ENCODE assay signal across 22 cellular contexts in the genomic region with DNA sequence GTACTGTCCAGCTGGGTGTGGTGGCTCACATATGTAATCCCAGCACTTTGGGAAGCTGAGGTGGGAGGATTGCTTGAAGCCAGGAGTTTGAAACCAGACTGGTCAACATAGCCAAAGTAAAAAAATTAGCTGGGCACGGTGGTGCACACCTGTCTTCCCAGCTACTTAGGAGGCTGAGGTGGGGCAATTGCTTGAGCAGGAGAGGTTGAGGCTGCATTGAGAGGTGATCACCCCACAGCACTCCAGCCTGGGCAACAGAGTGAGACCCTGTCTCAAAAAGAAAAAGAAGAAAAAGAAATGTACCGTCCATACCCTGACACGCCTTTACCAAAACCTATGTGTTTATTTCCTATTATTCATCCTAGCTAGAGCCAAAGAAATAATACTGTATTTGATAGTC. TPM values are rescaled to one million over a fixed set of nuclear protein-coding genes. Genes with fewer than 3 reads are reported as not detected.
DNase-seq lines count a peak whose midpoint lies in the region; ATAC-seq, FAIRE-seq and TF ChIP-seq lines count a peak whose summit lies in the region.
"Had no signal": no experiment of that assay in that cellular context is flagged by ENCODE, and none has a peak within 500 bp of the region (broad histone marks: within the 10 kb centered on the region; RNA-seq: fewer than 3 reads in every experiment).

No MANE protein-coding gene starts in this region.

- H4K20me1 ChIP-seq in hepatocyte (ENCODE audit: insufficient read depth, poor library complexity, severe bottlenecking): no peaks in the 10 kb centered on the region

- TF ChIP-seq POLR2A in A549 (IDR thresholded peaks at IDR 0.05; ENCODE audit: low read length): no peak
- TF ChIP-seq POLR2A in transverse colon (IDR thresholded peaks at IDR 0.05): no peak

- DNase-seq in A549 (ENCODE audit: low read depth in 1 of 2, low spot score in 1 of 2) (no peak), D721Med (ENCODE audit: insufficient read length, low spot score) (no peak), hepatocyte (ENCODE audit: low spot score) (no peak), transverse colon (no peak), NCI-H1092 (lab: John Stamatoyannopoulos, UW) (no peak)
- DNase-seq in activated CD8-positive, alpha-beta memory T cell treated with anti-CD3 and anti-CD28 coated beads, Interleukin-2, amount 50 U/mL, for 48 hours: no peak
- DNase-seq: ACHN; BE2C; C1 segment of cervical spinal cord; CD4-positive, CD25-positive, alpha-beta regulatory T cell; CD8-positive, alpha-beta memory T cell; H9; IMR-90 had no signal

- H3K9me3 ChIP-seq in A549: peaks cover 24% of the 10 kb centered on the region
- H3K9me3 ChIP-seq in hepatocyte (ENCODE audit: low read depth): no peaks in the 10 kb centered on the region
- peaks cover 12 to 15% of the 10 kb centered on the region in 2 donors for H3K9me3 ChIP-seq in transverse colon
- H3K9me3 ChIP-seq: BE2C had no signal

- in situ Hi-C loops in transverse colon (cut with MboI; ENCODE audit: low pct_ligation_motif_present in 1 of 4, low pct_unique_long_range_greater_than_20kb in 1 of 4, low sequenced_read_pairs in 3 of 4): no loop called here

- ATAC-seq in A549: no peak
- no peak for ATAC-seq in HG03175 (IDR thresholded peaks at IDR 0.05; ENCODE audit: unreplicated experiment)
- ATAC-seq: K562 had no signal

- no peaks in the 10 kb centered on the region for H3K36me3 ChIP-seq in hepatocyte (replicated peaks; ENCODE audit: insufficient read depth, low read depth)
- H3K36me3 ChIP-seq in transverse colon: no peaks in the 10 kb centered on the region
- H3K36me3 ChIP-seq: BE2C had no signal

- no peaks in the 10 kb centered on the region for H3K27me3 ChIP-seq in hepatocyte
- no peaks in the 10 kb centered on the region for H3K27me3 ChIP-seq in transverse colon
- H3K27me3 ChIP-seq: BE2C had no signal

- CTCF ChIA-PET in A549 (lab: Yijun Ruan, JAX): interaction anchor here (0.7 to 1.4 kb wide), 3 partner anchors 8 to 162 kb away, joined by 3 to 4 read pairs (median 3); no protein-coding TSS in a partner anchor

- 87% methylated on average over 3 of the region's 3 CpGs for WGBS in A549 (ENCODE audit: missing lambda C conversion rate)
- 80% methylated on average over 3 of the region's 3 CpGs for WGBS in hepatocyte (ENCODE audit: low lambda C conversion rate, missing lambda C conversion rate)
- WGBS in transverse colon (ENCODE audit: low coverage in 1 of 2), 2 donors: 82 to 86% methylated on average over 3 of the region's 3 CpGs

- H2AFZ ChIP-seq in hepatocyte: no peak overlapping the region

- TF ChIP-seq EP300 in A549 (IDR thresholded peaks at IDR 0.05): no peak
- TF ChIP-seq EP300 in transverse colon (IDR thresholded peaks at IDR 0.05; ENCODE audit: low read depth): no peak

- no peak for FAIRE-seq in A549 (lab: Jason Lieb, UNC)
- peak; percentile 6 for FAIRE-seq in D721Med (lab: Jason Lieb, UNC)
- FAIRE-seq: G401.6, GM12891, GM19239, H1, K562 had no signal

- H3K4me2 ChIP-seq in A549 (peak overlapping the region; percentile 33; the same call in 1 of the 3 replicates), hepatocyte (peak overlapping the region; percentile 51)

- H3K4me3 ChIP-seq in A549 (no peak overlapping the region), hepatocyte (no peak overlapping the region), transverse colon (no peak overlapping the region)
- H3K4me3 ChIP-seq: K562 had no signal

- H3K27ac ChIP-seq in A549 (no peak overlapping the region), hepatocyte (peak overlapping the region; percentile 91), transverse colon (peak overlapping the region; percentile 45 to 72 (median 62))
- H3K27ac ChIP-seq: HL-60 had no signal

- POLR2A ChIA-PET in A549 (lab: Yijun Ruan, JAX): no interaction called here

- TF ChIP-seq CTCF in A549 (IDR thresholded peaks at IDR 0.05) (no peak), D721Med (IDR thresholded peaks at IDR 0.05; ENCODE audit: insufficient read depth, missing control alignments) (no peak), hepatocyte (IDR thresholded peaks at IDR 0.05; ENCODE audit: poor library complexity) (no peak), transverse colon (IDR thresholded peaks at IDR 0.05) (no peak)

- TF ChIP-seq RAD21 in A549 (conservative IDR thresholded peaks at IDR 0.05 in 1 of 2, IDR thresholded peaks at IDR 0.05 in 1 of 2): no peak

- no peaks in the 10 kb centered on the region for H3K79me2 ChIP-seq in hepatocyte

- no peaks in the 10 kb centered on the region for H3K9me2 ChIP-seq in hepatocyte (replicated peaks; ENCODE audit: insufficient read depth)

- intact Hi-C loops in transverse colon (cut with DNase I; ENCODE audit: low total_unique reads): no loop called here

- H3K4me1 ChIP-seq in A549 (peaks cover 8% of the 10 kb centered on the region; the same call in 1 of the 3 replicates), hepatocyte (ENCODE audit: insufficient read depth) (peaks cover 33% of the 10 kb centered on the region), transverse colon (peaks cover 0 to 19% (median 8%) of the 10 kb centered on the region in 4 donors)
- H3K4me1 ChIP-seq: BE2C had no signal

TF ChIP-seq in A549, 52 proteins besides CTCF, POLR2A, EP300 and RAD21:
- TF ChIP-seq, protein P1, sequence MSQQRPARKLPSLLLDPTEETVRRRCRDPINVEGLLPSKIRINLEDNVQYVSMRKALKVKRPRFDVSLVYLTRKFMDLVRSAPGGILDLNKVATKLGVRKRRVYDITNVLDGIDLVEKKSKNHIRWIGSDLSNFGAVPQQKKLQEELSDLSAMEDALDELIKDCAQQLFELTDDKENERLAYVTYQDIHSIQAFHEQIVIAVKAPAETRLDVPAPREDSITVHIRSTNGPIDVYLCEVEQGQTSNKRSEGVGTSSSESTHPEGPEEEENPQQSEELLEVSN (IDR thresholded peaks at IDR 0.05; ENCODE audit: borderline replicate concordance, low read depth): no peak
- TF ChIP-seq NPAS2 (CRISPR knock-in tag; IDR thresholded peaks at IDR 0.05; ENCODE audit: borderline replicate concordance) (no peak), NFE2L2 (conservative IDR thresholded peaks at IDR 0.05; ENCODE audit: low read length) (no peak), HEYL (CRISPR knock-in tag; IDR thresholded peaks at IDR 0.05) (no peak)
- TF ChIP-seq, protein P2, sequence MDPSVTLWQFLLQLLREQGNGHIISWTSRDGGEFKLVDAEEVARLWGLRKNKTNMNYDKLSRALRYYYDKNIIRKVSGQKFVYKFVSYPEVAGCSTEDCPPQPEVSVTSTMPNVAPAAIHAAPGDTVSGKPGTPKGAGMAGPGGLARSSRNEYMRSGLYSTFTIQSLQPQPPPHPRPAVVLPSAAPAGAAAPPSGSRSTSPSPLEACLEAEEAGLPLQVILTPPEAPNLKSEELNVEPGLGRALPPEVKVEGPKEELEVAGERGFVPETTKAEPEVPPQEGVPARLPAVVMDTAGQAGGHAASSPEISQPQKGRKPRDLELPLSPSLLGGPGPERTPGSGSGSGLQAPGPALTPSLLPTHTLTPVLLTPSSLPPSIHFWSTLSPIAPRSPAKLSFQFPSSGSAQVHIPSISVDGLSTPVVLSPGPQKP (IDR thresholded peaks at IDR 0.05; ENCODE audit: low read depth, low read length): no peak

RNA-seq across cellular contexts. Expression of a gene that starts 20.1 kb away (rescaled TPM):
- polyA plus RNA-seq in A549 (2011; rRNA removed): 0.18 and 0.33 TPM in 2 replicates
- polyA plus RNA-seq in A549 (2012; cell fraction: cytosol; rRNA removed): not detected in 2 replicates
- polyA plus RNA-seq in A549 (2012; cell fraction: nucleus; rRNA removed): not detected in 2 replicates
- not detected in 3 replicates for polyA plus RNA-seq in A549 (2017; fragmentation: RNase III; extraction: RNeasy Plus Mini Kit Qiagen cat#74134 plus additional on column Dnase treatment)
- polyA minus RNA-seq in A549 (2011; rRNA and poly(A)+ RNA removed): not detected in 2 replicates
- total RNA-seq in hepatocyte: 0.96 TPM in 1 of 2 replicates, not detected in the other
- 0.44 and 0.57 TPM in 2 replicates for polyA plus RNA-seq in hepatocyte
- not detected for total RNA-seq in transverse colon
- total RNA-seq: A172; CD4-positive, CD25-positive, alpha-beta regulatory T cell; CD8-positive, alpha-beta memory T cell; HT1080; IMR-90; K562 had no signal
- polyA plus RNA-seq: CD8-positive, alpha-beta memory T cell; IMR-90 had no signal

RNA-seq across cellular contexts. Expression of a gene that starts 30.7 kb away (rescaled TPM):
- polyA plus RNA-seq in A549 (2011; rRNA removed) (13.7 and 15.4 TPM in 2 replicates), A549 (2017; fragmentation: RNase III; extraction: RNeasy Plus Mini Kit Qiagen cat#74134 plus additional on column Dnase treatment) (12.0 to 14.9 TPM (median 14.9 TPM) in 3 replicates), hepatocyte (9.9 and 14.4 TPM in 2 replicates)
- polyA plus RNA-seq in A549 (2012; cell fraction: cytosol; rRNA removed): 6.6 and 8.7 TPM in 2 replicates
- polyA plus RNA-seq in A549 (2012; cell fraction: nucleus; rRNA removed): 11.5 and 11.7 TPM in 2 replicates
- 26.4 and 27.0 TPM in 2 replicates for polyA minus RNA-seq in A549 (2011; rRNA and poly(A)+ RNA removed)
- total RNA-seq in hepatocyte (32.0 and 32.5 TPM in 2 replicates), transverse colon (10 to 100 TPM; 13.2 to 21.3 (median 17.3) TPM)

RNA-seq across cellular contexts. Expression of a gene that starts 35.7 kb away (rescaled TPM):
- 20.3 and 22.6 TPM in 2 replicates for polyA plus RNA-seq in A549 (2011; rRNA removed)
- polyA plus RNA-seq in A549 (2012; cell fraction: cytosol; rRNA removed): 5.2 and 5.8 TPM in 2 replicates
- 2.4 and 3.5 TPM in 2 replicates for polyA plus RNA-seq in A549 (2012; cell fraction: nucleus; rRNA removed)
- 10.3 to 11.4 TPM (median 11.1 TPM) in 3 replicates for polyA plus RNA-seq in A549 (2017; fragmentation: RNase III; extraction: RNeasy Plus Mini Kit Qiagen cat#74134 plus additional on column Dnase treatment)
- 5.5 and 8.1 TPM in 2 replicates for polyA minus RNA-seq in A549 (2011; rRNA and poly(A)+ RNA removed)
- total RNA-seq in hepatocyte: 8.9 and 14.3 TPM in 2 replicates
- polyA plus RNA-seq in hepatocyte: 6.0 and 8.8 TPM in 2 replicates
- 10 to 100 TPM in 1 of 4 donors, 1 to 10 TPM in 2, under 1 TPM in 1; 1.00 to 17.0 (median 4.6) TPM for total RNA-seq in transverse colon

RNA-seq across cellular contexts. Expression of a gene that starts 35.8 kb away (rescaled TPM):
- polyA plus RNA-seq in A549 (2011; rRNA removed) (47.9 and 56.9 TPM in 2 replicates), A549 (2017; fragmentation: RNase III; extraction: RNeasy Plus Mini Kit Qiagen cat#74134 plus additional on column Dnase treatment) (44.0 to 45.6 TPM (median 44.9 TPM) in 3 replicates), hepatocyte (25.1 and 27.2 TPM in 2 replicates)
- polyA plus RNA-seq in A549 (2012; cell fraction: cytosol; rRNA removed): 36.4 and 39.2 TPM in 2 replicates
- 15.9 and 25.5 TPM in 2 replicates for polyA plus RNA-seq in A549 (2012; cell fraction: nucleus; rRNA removed)
- polyA minus RNA-seq in A549 (2011; rRNA and poly(A)+ RNA removed): 11.1 and 15.3 TPM in 2 replicates
- total RNA-seq in hepatocyte (34.2 and 39.5 TPM in 2 replicates), transverse colon (10 to 100 TPM in 3 of 4 donors, 1 to 10 TPM in 1; 4.2 to 33.7 (median 28.4) TPM)

Comparison
In these comparisons a context has a peak if more than half of its experiments do, and no peak if none do; other contexts are left out.
1. H3K27ac ChIP-seq: peak in hepatocyte (single experiment) and transverse colon (4 of 4); none in A549 (0 of 2).